ENCODE assay signal across 1 cellular context in the genomic region with DNA sequence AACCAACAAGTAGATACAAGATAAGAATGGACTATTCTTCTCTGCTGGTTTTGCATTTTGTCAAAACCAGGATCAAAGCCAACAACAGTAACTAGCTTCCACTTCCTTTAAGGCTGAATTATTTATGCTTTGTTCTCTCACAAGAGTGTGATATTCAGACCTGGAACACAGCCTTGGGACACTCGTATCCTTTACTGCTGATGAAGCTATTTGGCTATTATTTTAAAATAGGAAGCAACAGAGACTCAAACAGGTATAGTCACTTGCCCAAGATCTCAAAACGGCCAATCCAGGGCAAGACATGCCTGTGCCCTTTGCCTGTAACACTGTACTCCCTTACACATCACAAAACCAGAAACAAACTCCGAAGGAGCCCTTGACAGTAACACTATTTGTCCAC.
TF ChIP-seq lines count a peak whose summit lies in the region.

No MANE protein-coding gene starts in this region.

TF ChIP-seq in endothelial cell of umbilical vein, 7 proteins besides CTCF, POLR2A, EP300 and RAD21:
- TF ChIP-seq, protein P1, sequence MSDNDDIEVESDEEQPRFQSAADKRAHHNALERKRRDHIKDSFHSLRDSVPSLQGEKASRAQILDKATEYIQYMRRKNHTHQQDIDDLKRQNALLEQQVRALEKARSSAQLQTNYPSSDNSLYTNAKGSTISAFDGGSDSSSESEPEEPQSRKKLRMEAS (IDR thresholded peaks at IDR 0.05; ENCODE audit: insufficient read depth, insufficient read length) = no peak
- TF ChIP-seq POLR2AphosphoS5 (IDR thresholded peaks at IDR 0.05; ENCODE audit: insufficient read depth, low read depth, low read length) (no peak), FOS (IDR thresholded peaks at IDR 0.05; ENCODE audit: borderline replicate concordance, insufficient read depth, low read length) (no peak), GATA2 (IDR thresholded peaks at IDR 0.05; ENCODE audit: insufficient read depth, insufficient read length, low read depth, low read length) (no peak), EZH2 (IDR thresholded peaks at IDR 0.05; ENCODE audit: borderline replicate concordance, low read depth, low read length, severe bottlenecking) (no peak), MYC (IDR thresholded peaks at IDR 0.05; ENCODE audit: low read depth, low read length) (no peak), JUN (IDR thresholded peaks at IDR 0.05; ENCODE audit: borderline replicate concordance, insufficient read depth, insufficient read length, low read depth) (no peak)
